ENCODE assay signal across 1 cellular context in the genomic region with DNA sequence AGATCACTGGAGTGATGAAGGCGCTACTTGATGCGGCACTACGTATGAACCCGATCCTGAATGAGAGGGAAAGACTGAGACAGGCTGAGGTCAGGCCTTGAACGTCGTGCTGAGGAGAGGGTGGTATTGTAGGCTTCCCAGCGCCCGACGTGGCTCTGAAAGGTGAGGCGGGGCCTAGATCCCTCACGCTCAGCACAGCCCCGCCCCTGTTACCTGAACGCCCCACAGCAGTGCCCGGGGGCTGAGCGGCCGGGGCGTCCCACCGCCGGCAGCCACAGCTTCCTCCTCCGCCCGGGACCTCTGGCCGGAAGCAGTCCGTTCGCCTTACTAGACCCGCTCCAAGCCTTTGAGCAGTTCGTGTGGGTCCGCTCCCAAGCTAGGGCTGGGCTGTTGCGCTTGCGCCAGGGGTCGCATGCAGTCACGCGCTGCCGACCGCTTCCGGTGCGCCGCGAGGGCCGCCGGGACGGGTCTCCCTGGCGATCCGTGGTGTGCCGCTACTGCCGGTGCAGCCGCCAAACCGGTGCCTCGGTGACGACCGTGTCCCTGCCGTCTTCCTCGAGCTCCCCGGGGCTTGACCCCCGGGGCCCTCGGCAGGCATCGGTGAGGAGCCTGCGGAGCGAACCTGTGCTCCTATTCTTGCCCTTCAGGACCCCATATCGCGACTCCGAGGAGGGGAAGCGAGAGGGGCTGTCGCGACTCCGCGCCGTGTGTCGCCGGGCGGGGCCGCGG.
A peak's percentile ranks its signal among the peaks of the same experiment; 100 is the strongest.
TF ChIP-seq lines count a peak whose summit lies in the region.

Gene HMGXB3, plus strand, starts transcription at position 479 of the 729 bp plus-strand sequence. CDS start 4,114 bp downstream, outside the sequence.
Gene TIGD6, minus strand, starts transcription at position 394 of the 729 bp plus-strand sequence. CDS start 4,306 bp downstream, outside the sequence.

TF ChIP-seq in HepG2, 621 proteins besides CTCF, POLR2A, EP300 and RAD21 (continued from another document and continues in another):
- TF ChIP-seq, protein P1, sequence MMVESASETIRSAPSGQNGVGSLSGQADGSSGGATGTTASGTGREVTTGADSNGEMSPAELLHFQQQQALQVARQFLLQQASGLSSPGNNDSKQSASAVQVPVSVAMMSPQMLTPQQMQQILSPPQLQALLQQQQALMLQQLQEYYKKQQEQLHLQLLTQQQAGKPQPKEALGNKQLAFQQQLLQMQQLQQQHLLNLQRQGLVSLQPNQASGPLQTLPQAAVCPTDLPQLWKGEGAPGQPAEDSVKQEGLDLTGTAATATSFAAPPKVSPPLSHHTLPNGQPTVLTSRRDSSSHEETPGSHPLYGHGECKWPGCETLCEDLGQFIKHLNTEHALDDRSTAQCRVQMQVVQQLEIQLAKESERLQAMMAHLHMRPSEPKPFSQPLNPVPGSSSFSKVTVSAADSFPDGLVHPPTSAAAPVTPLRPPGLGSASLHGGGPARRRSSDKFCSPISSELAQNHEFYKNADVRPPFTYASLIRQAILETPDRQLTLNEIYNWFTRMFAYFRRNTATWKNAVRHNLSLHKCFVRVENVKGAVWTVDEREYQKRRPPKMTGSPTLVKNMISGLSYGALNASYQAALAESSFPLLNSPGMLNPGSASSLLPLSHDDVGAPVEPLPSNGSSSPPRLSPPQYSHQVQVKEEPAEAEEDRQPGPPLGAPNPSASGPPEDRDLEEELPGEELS (CRISPR knock-in tag; IDR thresholded peaks at IDR 0.05) = no peak
- TF ChIP-seq RNF219 (CRISPR knock-in tag; IDR thresholded peaks at IDR 0.05) = no peak
- TF ChIP-seq KLF16 (CRISPR knock-in tag; IDR thresholded peaks at IDR 0.05) = peak in 1 of 2 experiments; percentile 95; a peak in 2 of 4 replicates
- peak; percentile 81; the same call in 1 of the 2 replicates for TF ChIP-seq BATF2 (CRISPR knock-in tag; IDR thresholded peaks at IDR 0.05)
- no peak for TF ChIP-seq ZNF557 (CRISPR knock-in tag; IDR thresholded peaks at IDR 0.05)
- TF ChIP-seq RELA (CRISPR knock-in tag; IDR thresholded peaks at IDR 0.05) = no peak; the same call in 1 of the 2 replicates
- TF ChIP-seq SMARCC2 (IDR thresholded peaks at IDR 0.05) = no peak
- TF ChIP-seq, protein P2, sequence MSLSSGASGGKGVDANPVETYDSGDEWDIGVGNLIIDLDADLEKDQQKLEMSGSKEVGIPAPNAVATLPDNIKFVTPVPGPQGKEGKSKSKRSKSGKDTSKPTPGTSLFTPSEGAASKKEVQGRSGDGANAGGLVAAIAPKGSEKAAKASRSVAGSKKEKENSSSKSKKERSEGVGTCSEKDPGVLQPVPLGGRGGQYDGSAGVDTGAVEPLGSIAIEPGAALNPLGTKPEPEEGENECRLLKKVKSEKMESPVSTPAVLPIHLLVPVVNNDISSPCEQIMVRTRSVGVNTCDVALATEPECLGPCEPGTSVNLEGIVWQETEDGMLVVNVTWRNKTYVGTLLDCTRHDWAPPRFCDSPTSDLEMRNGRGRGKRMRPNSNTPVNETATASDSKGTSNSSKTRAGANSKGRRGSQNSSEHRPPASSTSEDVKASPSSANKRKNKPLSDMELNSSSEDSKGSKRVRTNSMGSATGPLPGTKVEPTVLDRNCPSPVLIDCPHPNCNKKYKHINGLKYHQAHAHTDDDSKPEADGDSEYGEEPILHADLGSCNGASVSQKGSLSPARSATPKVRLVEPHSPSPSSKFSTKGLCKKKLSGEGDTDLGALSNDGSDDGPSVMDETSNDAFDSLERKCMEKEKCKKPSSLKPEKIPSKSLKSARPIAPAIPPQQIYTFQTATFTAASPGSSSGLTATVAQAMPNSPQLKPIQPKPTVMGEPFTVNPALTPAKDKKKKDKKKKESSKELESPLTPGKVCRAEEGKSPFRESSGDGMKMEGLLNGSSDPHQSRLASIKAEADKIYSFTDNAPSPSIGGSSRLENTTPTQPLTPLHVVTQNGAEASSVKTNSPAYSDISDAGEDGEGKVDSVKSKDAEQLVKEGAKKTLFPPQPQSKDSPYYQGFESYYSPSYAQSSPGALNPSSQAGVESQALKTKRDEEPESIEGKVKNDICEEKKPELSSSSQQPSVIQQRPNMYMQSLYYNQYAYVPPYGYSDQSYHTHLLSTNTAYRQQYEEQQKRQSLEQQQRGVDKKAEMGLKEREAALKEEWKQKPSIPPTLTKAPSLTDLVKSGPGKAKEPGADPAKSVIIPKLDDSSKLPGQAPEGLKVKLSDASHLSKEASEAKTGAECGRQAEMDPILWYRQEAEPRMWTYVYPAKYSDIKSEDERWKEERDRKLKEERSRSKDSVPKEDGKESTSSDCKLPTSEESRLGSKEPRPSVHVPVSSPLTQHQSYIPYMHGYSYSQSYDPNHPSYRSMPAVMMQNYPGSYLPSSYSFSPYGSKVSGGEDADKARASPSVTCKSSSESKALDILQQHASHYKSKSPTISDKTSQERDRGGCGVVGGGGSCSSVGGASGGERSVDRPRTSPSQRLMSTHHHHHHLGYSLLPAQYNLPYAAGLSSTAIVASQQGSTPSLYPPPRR (CRISPR knock-in tag; IDR thresholded peaks at IDR 0.05; ENCODE audit: borderline replicate concordance) = peak; percentile 45; the same call in 1 of the 2 replicates
- peak; percentile 79; the same call in 1 of the 2 replicates for TF ChIP-seq ZNF292 (CRISPR knock-in tag; IDR thresholded peaks at IDR 0.05; ENCODE audit: borderline replicate concordance, low read depth)
- TF ChIP-seq, protein P3, sequence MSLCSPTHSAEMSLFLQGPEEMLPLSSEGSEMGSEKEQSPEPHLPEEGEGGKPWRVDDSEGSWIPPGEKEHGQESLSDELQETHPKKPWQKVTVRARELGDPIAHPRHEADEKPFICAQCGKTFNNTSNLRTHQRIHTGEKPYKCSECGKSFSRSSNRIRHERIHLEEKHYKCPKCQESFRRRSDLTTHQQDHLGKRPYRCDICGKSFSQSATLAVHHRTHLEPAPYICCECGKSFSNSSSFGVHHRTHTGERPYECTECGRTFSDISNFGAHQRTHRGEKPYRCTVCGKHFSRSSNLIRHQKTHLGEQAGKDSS (CRISPR knock-in tag; IDR thresholded peaks at IDR 0.05; ENCODE audit: borderline replicate concordance, low read depth) = no peak; the same call in 1 of the 2 replicates
- TF ChIP-seq NCOA2 (CRISPR knock-in tag; IDR thresholded peaks at IDR 0.05) = peak; percentile 61
- no peak; the same call in 1 of the 2 replicates for TF ChIP-seq ZNF766 (CRISPR knock-in tag; IDR thresholded peaks at IDR 0.05; ENCODE audit: borderline replicate concordance)
- TF ChIP-seq HOXA3 (CRISPR knock-in tag; IDR thresholded peaks at IDR 0.05) = peak; percentile 95
- no peak for TF ChIP-seq ATF7 (IDR thresholded peaks at IDR 0.05)
- TF ChIP-seq ATF7 (CRISPR knock-in tag; IDR thresholded peaks at IDR 0.05) = no peak
- TF ChIP-seq ZNF296 (CRISPR knock-in tag; conservative IDR thresholded peaks at IDR 0.05) = no peak
- peak; percentile 55; the same call in 1 of the 2 replicates for TF ChIP-seq TMF1 (CRISPR knock-in tag; IDR thresholded peaks at IDR 0.05; ENCODE audit: low read depth)
- TF ChIP-seq BCLAF1 (IDR thresholded peaks at IDR 0.05) = no peak
- TF ChIP-seq ZNF550 (CRISPR knock-in tag; IDR thresholded peaks at IDR 0.05; ENCODE audit: borderline replicate concordance) = no peak
- no peak for TF ChIP-seq SRSF1 (optimal IDR thresholded peaks at IDR 0.05; ENCODE audit: low read depth, low read length)
- peak; percentile 78; the same call in 1 of the 2 replicates for TF ChIP-seq RXRB (CRISPR knock-in tag; IDR thresholded peaks at IDR 0.05; ENCODE audit: borderline replicate concordance)
- TF ChIP-seq ZNF580 (CRISPR knock-in tag; IDR thresholded peaks at IDR 0.05; ENCODE audit: borderline replicate concordance, low read depth) = peak; percentile 84; the same call in 1 of the 2 replicates
- TF ChIP-seq ZNF768 (CRISPR knock-in tag; IDR thresholded peaks at IDR 0.05) = no peak; the same call in 1 of the 2 replicates
- no peak for TF ChIP-seq PAWR (CRISPR knock-in tag; IDR thresholded peaks at IDR 0.05; ENCODE audit: borderline replicate concordance)
- peak; percentile 97 for TF ChIP-seq ZGPAT (CRISPR knock-in tag; IDR thresholded peaks at IDR 0.05)
- TF ChIP-seq, protein P4, sequence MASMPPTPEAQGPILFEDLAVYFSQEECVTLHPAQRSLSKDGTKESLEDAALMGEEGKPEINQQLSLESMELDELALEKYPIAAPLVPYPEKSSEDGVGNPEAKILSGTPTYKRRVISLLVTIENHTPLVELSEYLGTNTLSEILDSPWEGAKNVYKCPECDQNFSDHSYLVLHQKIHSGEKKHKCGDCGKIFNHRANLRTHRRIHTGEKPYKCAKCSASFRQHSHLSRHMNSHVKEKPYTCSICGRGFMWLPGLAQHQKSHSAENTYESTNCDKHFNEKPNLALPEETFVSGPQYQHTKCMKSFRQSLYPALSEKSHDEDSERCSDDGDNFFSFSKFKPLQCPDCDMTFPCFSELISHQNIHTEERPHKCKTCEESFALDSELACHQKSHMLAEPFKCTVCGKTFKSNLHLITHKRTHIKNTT (CRISPR knock-in tag; IDR thresholded peaks at IDR 0.05) = no peak
- no peak for TF ChIP-seq NR2F2 (IDR thresholded peaks at IDR 0.05; ENCODE audit: borderline replicate concordance, low read depth)
- peak; percentile 99 for TF ChIP-seq KAT8 (CRISPR knock-in tag; IDR thresholded peaks at IDR 0.05)
- TF ChIP-seq YEATS2 (CRISPR knock-in tag; IDR thresholded peaks at IDR 0.05; ENCODE audit: borderline replicate concordance) = peak; percentile 97
- TF ChIP-seq, protein P5, sequence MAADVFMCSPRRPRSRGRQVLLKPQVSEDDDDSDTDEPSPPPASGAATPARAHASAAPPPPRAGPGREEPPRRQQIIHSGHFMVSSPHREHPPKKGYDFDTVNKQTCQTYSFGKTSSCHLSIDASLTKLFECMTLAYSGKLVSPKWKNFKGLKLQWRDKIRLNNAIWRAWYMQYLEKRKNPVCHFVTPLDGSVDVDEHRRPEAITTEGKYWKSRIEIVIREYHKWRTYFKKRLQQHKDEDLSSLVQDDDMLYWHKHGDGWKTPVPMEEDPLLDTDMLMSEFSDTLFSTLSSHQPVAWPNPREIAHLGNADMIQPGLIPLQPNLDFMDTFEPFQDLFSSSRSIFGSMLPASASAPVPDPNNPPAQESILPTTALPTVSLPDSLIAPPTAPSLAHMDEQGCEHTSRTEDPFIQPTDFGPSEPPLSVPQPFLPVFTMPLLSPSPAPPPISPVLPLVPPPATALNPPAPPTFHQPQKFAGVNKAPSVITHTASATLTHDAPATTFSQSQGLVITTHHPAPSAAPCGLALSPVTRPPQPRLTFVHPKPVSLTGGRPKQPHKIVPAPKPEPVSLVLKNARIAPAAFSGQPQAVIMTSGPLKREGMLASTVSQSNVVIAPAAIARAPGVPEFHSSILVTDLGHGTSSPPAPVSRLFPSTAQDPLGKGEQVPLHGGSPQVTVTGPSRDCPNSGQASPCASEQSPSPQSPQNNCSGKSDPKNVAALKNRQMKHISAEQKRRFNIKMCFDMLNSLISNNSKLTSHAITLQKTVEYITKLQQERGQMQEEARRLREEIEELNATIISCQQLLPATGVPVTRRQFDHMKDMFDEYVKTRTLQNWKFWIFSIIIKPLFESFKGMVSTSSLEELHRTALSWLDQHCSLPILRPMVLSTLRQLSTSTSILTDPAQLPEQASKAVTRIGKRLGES (CRISPR knock-in tag; IDR thresholded peaks at IDR 0.05; ENCODE audit: borderline replicate concordance) = no peak
- no peak for TF ChIP-seq SOX13 (IDR thresholded peaks at IDR 0.05)
- TF ChIP-seq SOX13 (CRISPR knock-in tag; conservative IDR thresholded peaks at IDR 0.05 in 1 of 2, IDR thresholded peaks at IDR 0.05 in 1 of 2) = peak in 1 of 2 experiments; percentile 17; a peak in 1 of 4 replicates
- no peak; the same call in none of the 2 replicates for TF ChIP-seq SSRP1 (CRISPR knock-in tag; IDR thresholded peaks at IDR 0.05)
- TF ChIP-seq ZNF841 (CRISPR knock-in tag; IDR thresholded peaks at IDR 0.05; ENCODE audit: borderline replicate concordance) = no peak
